In genomic region chr12:116497051-116497529, GRCh38 we compare ENCODE assay signal across 18 cellular contexts.
DNase-seq lines count a peak whose midpoint lies in the region; ATAC-seq, FAIRE-seq and TF ChIP-seq lines count a peak whose summit lies in the region.
"Had no signal": no experiment of that assay in that cellular context is flagged by ENCODE, and none has a peak within 500 bp of the region (broad histone marks: within the 10 kb centered on the region; RNA-seq: fewer than 3 reads in every experiment).

No MANE protein-coding gene starts in this region.

- H3K9me1 ChIP-seq in keratinocyte (ENCODE audit: control insufficient read depth, extremely low read depth, insufficient read depth, low read length) = no peaks in the 10 kb centered on the region

- H3K9ac ChIP-seq in GM12878 (ENCODE audit: control insufficient read depth, insufficient read depth, low read length) (no peak overlapping the region), keratinocyte (ENCODE audit: control insufficient read depth, extremely low read depth, insufficient read depth, low read length) (peak overlapping the region; percentile 54), GM23248 (no peak overlapping the region)

- H2AFZ ChIP-seq in GM23338 = peak overlapping the region; percentile 59
- no peak overlapping the region for H2AFZ ChIP-seq in GM12878 (ENCODE audit: control insufficient read depth, low read depth, low read length)
- H2AFZ ChIP-seq in keratinocyte (ENCODE audit: control insufficient read depth, low read length) = peak overlapping the region; percentile 87
- no peak overlapping the region for H2AFZ ChIP-seq in GM23248

- no peak overlapping the region; the same call in 1 of the 2 replicates for H3K27ac Mint-ChIP-seq in GM23338
- H3K27ac Mint-ChIP-seq: CD4-positive, alpha-beta T cell; natural killer cell; stimulated activated naive CD8-positive, alpha-beta T cell treated with anti-CD3 and anti-CD28 coated beads, Interleukin-15, Interleukin-2, amounts not matched to agents 100 ng/mL and 50 ng/mL, for 24 hours had no signal

- H3K79me2 ChIP-seq in GM23338 (replicated peaks; ENCODE audit: insufficient read depth) = no peaks in the 10 kb centered on the region
- H3K79me2 ChIP-seq in GM12878 (ENCODE audit: control insufficient read depth, insufficient read depth, low read length) = no peaks in the 10 kb centered on the region
- no peaks in the 10 kb centered on the region for H3K79me2 ChIP-seq in keratinocyte (ENCODE audit: control insufficient read depth, insufficient read depth, low read length)
- no peaks in the 10 kb centered on the region for H3K79me2 ChIP-seq in GM23248 (ENCODE audit: insufficient read depth)

- RAD21 ChIA-PET in GM12878 (lab: Charles Lee; ENCODE audit: unreplicated experiment) = no interaction called here

- H3K4me1 ChIP-seq in GM23338 (ENCODE audit: insufficient read depth) (no peaks in the 10 kb centered on the region), GM12878 (ENCODE audit: control insufficient read depth, insufficient read depth, low read length) (no peaks in the 10 kb centered on the region), keratinocyte (ENCODE audit: control insufficient read depth, extremely low read depth, insufficient read depth, low read length) (peaks cover 23% of the 10 kb centered on the region), gastrocnemius medialis (peaks cover 0 to 4% of the 10 kb centered on the region in 2 donors), testis (no peaks in the 10 kb centered on the region), GM23248 (ENCODE audit: insufficient read depth) (peaks cover 23% of the 10 kb centered on the region)

- SMC1A ChIA-PET in GM12878 (lab: Charles Lee; ENCODE audit: uncharacterized antibody, unreplicated experiment) = no interaction called here

- intact Hi-C loops in GM12878 (cut with micrococcal nuclease; ENCODE audit: unreplicated experiment) (no loop called here), gastrocnemius medialis (cut with DNase I; ENCODE audit: low total_unique reads) (no loop called here), testis (cut with DNase I; ENCODE audit: low total_unique reads) (no loop called here)

- POLR2A ChIA-PET in GM12878 (lab: Charles Lee) = no interaction called here

- TF ChIP-seq POLR2A in GM12878 (IDR thresholded peaks at IDR 0.05; ENCODE audit: low read depth, low read length) (no peak), gastrocnemius medialis (IDR thresholded peaks at IDR 0.05) (no peak), testis (IDR thresholded peaks at IDR 0.05) (no peak)

- H4K20me1 ChIP-seq in GM23338 (replicated peaks; ENCODE audit: insufficient read depth) (no peaks in the 10 kb centered on the region), GM12878 (ENCODE audit: control insufficient read depth, insufficient read depth) (no peaks in the 10 kb centered on the region), keratinocyte (ENCODE audit: control insufficient read depth, extremely low read depth, insufficient read depth, low read length) (no peaks in the 10 kb centered on the region), GM23248 (ENCODE audit: insufficient read depth) (no peaks in the 10 kb centered on the region)

- CTCF ChIA-PET in GM12878 (lab: Yijun Ruan, JAX) = no interaction called here

- H3K36me3 ChIP-seq in GM23338 (ENCODE audit: insufficient read depth) = no peaks in the 10 kb centered on the region
- H3K36me3 ChIP-seq in GM12878 (ENCODE audit: control insufficient read depth in 2 of 2, insufficient read depth in 2 of 2, low read length in 1 of 2) = no peaks in the 10 kb centered on the region
- H3K36me3 ChIP-seq in keratinocyte (ENCODE audit: control insufficient read depth in 2 of 2, extremely low read depth in 1 of 2, insufficient read depth in 2 of 2, low read length in 2 of 2) = no peaks in the 10 kb centered on the region
- H3K36me3 ChIP-seq in gastrocnemius medialis = no peaks in the 10 kb centered on the region
- no peaks in the 10 kb centered on the region for H3K36me3 ChIP-seq in testis (ENCODE audit: low read depth, missing control alignments)
- no peaks in the 10 kb centered on the region for H3K36me3 ChIP-seq in GM23248 (ENCODE audit: low read depth)

- H3K27ac ChIP-seq in GM23338 (ENCODE audit: low read depth) = no peak overlapping the region
- no peak overlapping the region for H3K27ac ChIP-seq in GM12878 (ENCODE audit: control insufficient read depth, insufficient read depth)
- peak overlapping the region; percentile 76 for H3K27ac ChIP-seq in keratinocyte (ENCODE audit: control insufficient read depth, insufficient read depth, low read length)
- H3K27ac ChIP-seq in gastrocnemius medialis = peak overlapping the region in 2 of 4 donors; percentile 17 to 54
- no peak overlapping the region for H3K27ac ChIP-seq in testis
- H3K27ac ChIP-seq in GM23248 = no peak overlapping the region

- no peak for TF ChIP-seq CTCF in GM23338 (conservative IDR thresholded peaks at IDR 0.05; ENCODE audit: low read depth in 2 of 2)
- no peak for TF ChIP-seq CTCF in GM12878 (IDR thresholded peaks at IDR 0.05 in 2 of 3, conservative IDR thresholded peaks at IDR 0.05 in 1 of 3; ENCODE audit: control insufficient read depth in 2 of 3, extremely low read depth in 1 of 3, insufficient read depth in 1 of 3, low read depth in 3 of 3, low read length in 3 of 3)
- TF ChIP-seq CTCF in keratinocyte (optimal IDR thresholded peaks at IDR 0.05 in 1 of 3, IDR thresholded peaks at IDR 0.05 in 1 of 3, conservative IDR thresholded peaks at IDR 0.05 in 1 of 3; ENCODE audit: extremely low read depth in 1 of 3, insufficient read depth in 2 of 3, low read length in 3 of 3) = peak in 2 of 3 experiments; percentile 7 to 44
- TF ChIP-seq CTCF in gastrocnemius medialis (IDR thresholded peaks at IDR 0.05 in 4 of 5, conservative IDR thresholded peaks at IDR 0.05 in 1 of 5) = peak in 1 of 5 experiments; percentile 10
- TF ChIP-seq CTCF in testis (IDR thresholded peaks at IDR 0.05) = no peak

- no peaks in the 10 kb centered on the region for H3K36me3 Mint-ChIP-seq in GM23338 (ENCODE audit: low read depth)
- H3K36me3 Mint-ChIP-seq: natural killer cell had no signal

- in situ Hi-C loops in GM12878 (cut with MboI) = no loop called here
- in situ Hi-C loops in gastrocnemius medialis (cut with MboI; ENCODE audit: low sequenced_read_pairs in 4 of 4) = no loop called here
- in situ Hi-C loops in GM23248 (cut with MboI) = no loop called here

- H3K4me2 ChIP-seq in GM23338 = no peak overlapping the region
- no peak overlapping the region for H3K4me2 ChIP-seq in GM12878 (ENCODE audit: control insufficient read depth, insufficient read depth)
- peak overlapping the region; percentile 35 for H3K4me2 ChIP-seq in keratinocyte (ENCODE audit: control insufficient read depth, extremely low read depth, insufficient read depth, low read depth, low read length)
- no peak overlapping the region for H3K4me2 ChIP-seq in GM23248 (ENCODE audit: unreplicated experiment)

- no peak for TF ChIP-seq RAD21 in GM12878 (IDR thresholded peaks at IDR 0.05; ENCODE audit: insufficient read depth, low read depth, low read length)

- H3K27me3 ChIP-seq in GM23338 (ENCODE audit: insufficient read depth) = no peaks in the 10 kb centered on the region
- no peaks in the 10 kb centered on the region for H3K27me3 ChIP-seq in GM12878 (replicated peaks in 1 of 2; ENCODE audit: control insufficient read depth in 2 of 2, insufficient read depth in 2 of 2, low read length in 1 of 2)
- no peaks in the 10 kb centered on the region for H3K27me3 ChIP-seq in keratinocyte (ENCODE audit: control insufficient read depth, extremely low read depth, insufficient read depth, low read length)
- H3K27me3 ChIP-seq in gastrocnemius medialis = no peaks in the 10 kb centered on the region
- no peaks in the 10 kb centered on the region for H3K27me3 ChIP-seq in testis
- no peaks in the 10 kb centered on the region for H3K27me3 ChIP-seq in GM23248 (replicated peaks; ENCODE audit: insufficient read depth)

- H3K27me3 Mint-ChIP-seq in GM23338 (ENCODE audit: insufficient read depth, low read depth, poor library complexity) = peaks cover 4% of the 10 kb centered on the region
- H3K27me3 Mint-ChIP-seq: CD4-positive, alpha-beta T cell; stimulated activated naive CD8-positive, alpha-beta T cell treated with anti-CD3 and anti-CD28 coated beads, Interleukin-15, Interleukin-2, amounts not matched to agents 100 ng/mL and 50 ng/mL, for 24 hours had no signal

- dilution Hi-C loops in keratinocyte (cut with MboI; ENCODE audit: extremely low pct_ligation_motif_present, low sequenced_read_pairs) = no loop called here

- H3F3A ChIP-seq in GM23338 (replicated peaks; ENCODE audit: low read depth) = no peaks in the 10 kb centered on the region
- H3F3A ChIP-seq in GM23248 (ENCODE audit: insufficient read depth) = 0 out of 2 replicates have a peak, but pooled peaks cover 4% of the 10 kb centered on the region

- H3K9me2 ChIP-seq in GM23338 (ENCODE audit: insufficient read depth) = no peaks in the 10 kb centered on the region
- no peaks in the 10 kb centered on the region for H3K9me2 ChIP-seq in GM23248 (ENCODE audit: insufficient read depth)

- H3K9me3 Mint-ChIP-seq in GM23338 = no peaks in the 10 kb centered on the region; the same call in 2 of the 3 replicates
- H3K9me3 Mint-ChIP-seq: CD4-positive, alpha-beta T cell; natural killer cell had no signal

- DNase-seq in GM23338 (ENCODE audit: low spot score) (no peak), GM12878 (ENCODE audit: low read depth, low spot score) (no peak), keratinocyte (ENCODE audit: low read depth, low spot score) (no peak), gastrocnemius medialis (peak in 1 of 2 donors; percentile 38), RKO (ENCODE audit: low spot score) (no peak), NCI-H1092 (lab: John Stamatoyannopoulos, UW) (no peak), testis (no peak), GM23248 (no peak)
- DNase-seq: activated CD4-positive, CD25-positive, alpha-beta regulatory T cell; activated gamma-delta T cell; CD4-positive, alpha-beta T cell; DMS79 treated with DMSO at 0.1 percent for 48 hours; natural killer cell; NCI-H1436 treated with DMSO at 0.1 percent for 48 hours; NCI-H226 had no signal

- no TSS peak for BruUV-seq in GM12878 (replicated peaks; lab: Mats Ljungman, UMichigan)

- FAIRE-seq in GM12878 (lab: Jason Lieb, UNC) (no peak), keratinocyte (lab: Jason Lieb, UNC) (peak; percentile 43)
- FAIRE-seq: urothelium cell line had no signal

- H3K4me1 Mint-ChIP-seq in GM23338 = peaks cover 9% of the 10 kb centered on the region; the same call in 1 of the 3 replicates
- H3K4me1 Mint-ChIP-seq: natural killer cell had no signal

- no peak overlapping the region for H3K4me3 ChIP-seq in GM23338
- H3K4me3 ChIP-seq in GM12878 = no peak overlapping the region
- H3K4me3 ChIP-seq in keratinocyte (ENCODE audit: control insufficient read depth in 2 of 3, extremely low read depth in 1 of 3, insufficient read depth in 2 of 3, low read depth in 1 of 3, low read length in 3 of 3) = peak overlapping the region in 1 of 3 experiments; percentile 21
- H3K4me3 ChIP-seq in gastrocnemius medialis = no peak overlapping the region
- H3K4me3 ChIP-seq in testis = no peak overlapping the region
- no peak overlapping the region for H3K4me3 ChIP-seq in GM23248
- H3K4me3 ChIP-seq: lung had no signal

- no peak for TF ChIP-seq EP300 in GM12878 (IDR thresholded peaks at IDR 0.05; ENCODE audit: borderline replicate concordance in 1 of 2, control insufficient read depth in 1 of 2, low read depth in 2 of 2, low read length in 2 of 2)

- ATAC-seq in GM23338 (peak; percentile 62), GM12878 (no peak; the same call in 2 of the 3 replicates), gastrocnemius medialis (peak; percentile 39 to 71)
- ATAC-seq: natural killer cell had no signal

- no peak overlapping the region for H3K4me3 Mint-ChIP-seq in GM23338
- H3K4me3 Mint-ChIP-seq: CD4-positive, alpha-beta T cell; natural killer cell; stimulated activated naive CD8-positive, alpha-beta T cell treated with anti-CD3 and anti-CD28 coated beads, Interleukin-15, Interleukin-2, amounts not matched to agents 100 ng/mL and 50 ng/mL, for 24 hours had no signal

- H3K9me3 ChIP-seq in GM12878 (replicated peaks; ENCODE audit: control insufficient read depth, insufficient read depth, low read length) = no peaks in the 10 kb centered on the region; the same call in 2 of the 3 replicates
- H3K9me3 ChIP-seq in keratinocyte (ENCODE audit: control insufficient read depth, low read depth, low read length) = no peaks in the 10 kb centered on the region
- no peaks in the 10 kb centered on the region for H3K9me3 ChIP-seq in gastrocnemius medialis
- no peaks in the 10 kb centered on the region for H3K9me3 ChIP-seq in testis
- H3K9me3 ChIP-seq in GM23248 (ENCODE audit: low read depth) = no peaks in the 10 kb centered on the region

- WGBS in GM12878 (ENCODE audit: insufficient coverage, insufficient replicate concordance, low lambda C conversion rate, missing lambda C conversion rate) = 77% methylated on average over 14 of the region's 14 CpGs
- WGBS in testis, 2 donors = 89 to 95% methylated on average over 11 to 14 of the region's 14 CpGs
- WGBS in GM23248 (ENCODE audit: low coverage in 1 of 2, low lambda C conversion rate in 2 of 2, missing lambda C conversion rate in 2 of 2), 2 experiments = 88 to 91% methylated on average over 12 to 14 of the region's 14 CpGs

Comparison
In these comparisons a context has a peak if more than half of its experiments do, and no peak if none do; other contexts are left out.
1. H2AFZ ChIP-seq: peak in GM23338 (single experiment) and keratinocyte (single experiment); none in GM12878 (single experiment) and GM23248 (single experiment).
2. CTCF ChIP-seq: peak in keratinocyte (2 of 3); none in GM23338 (0 of 2), GM12878 (0 of 3) and testis (0 of 3).